ENCODE assay signal across 14 cellular contexts in the genomic region with DNA sequence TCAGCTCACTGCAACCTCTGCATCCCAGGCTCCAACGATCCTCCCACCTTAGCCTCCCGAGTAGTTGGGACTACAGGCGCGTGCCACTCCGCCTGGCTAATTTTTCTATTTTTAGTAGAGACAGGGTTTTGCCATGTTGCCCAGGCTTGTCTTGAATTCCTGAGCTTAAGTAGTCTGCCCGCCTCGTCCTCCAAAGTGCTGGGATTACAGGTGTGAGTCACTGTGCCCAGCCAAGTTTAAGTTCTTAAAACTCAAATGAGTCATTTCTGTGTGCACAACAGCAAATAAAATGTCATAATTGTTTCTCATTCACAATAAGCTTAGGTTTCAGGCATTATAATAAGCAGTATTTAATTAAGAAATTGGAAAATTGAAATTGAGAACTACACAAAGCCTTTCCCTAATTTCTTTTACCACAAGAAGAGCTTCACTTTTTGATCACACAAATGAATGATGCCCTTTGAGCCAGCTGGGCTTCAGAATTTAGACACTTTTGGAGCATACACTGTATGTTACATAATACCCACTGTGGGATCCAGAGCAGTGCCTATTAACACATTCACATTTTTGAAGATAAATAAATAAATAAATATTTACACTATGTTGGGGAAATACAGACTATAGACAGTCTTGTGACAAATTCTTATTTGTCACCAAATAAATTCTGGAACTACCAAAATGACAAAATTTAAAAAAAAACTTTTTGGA. TPM values are rescaled to one million over a fixed set of nuclear protein-coding genes. Genes with fewer than 3 reads are reported as not detected.
DNase-seq lines count a peak whose midpoint lies in the region; ATAC-seq and TF ChIP-seq lines count a peak whose summit lies in the region.
"Had no signal": no experiment of that assay in that cellular context is flagged by ENCODE, and none has a peak within 500 bp of the region (broad histone marks: within the 10 kb centered on the region; RNA-seq: fewer than 3 reads in every experiment).

No MANE protein-coding gene starts in this region.

- intact Hi-C loops in CD8-positive, alpha-beta T cell (cut with DNase I, micrococcal nuclease): loop anchor here in 1 of 2 experiments (10.0 kb wide), 2 partner anchors 595 to 1055 kb away; a partner anchor contains a TSS

- H3K27me3 ChIP-seq in lung (ENCODE audit: control insufficient read depth, insufficient read depth): no peaks in the 10 kb centered on the region
- H3K27me3 ChIP-seq in CD8-positive, alpha-beta T cell (ENCODE audit: insufficient read depth, low read length): no peaks in the 10 kb centered on the region

- no peaks in the 10 kb centered on the region for H3K36me3 ChIP-seq in lung (ENCODE audit: control insufficient read depth in 2 of 2, insufficient read depth in 2 of 2, low read length in 2 of 2)
- H3K36me3 ChIP-seq in CD8-positive, alpha-beta T cell (ENCODE audit: insufficient read depth, low read length): no peaks in the 10 kb centered on the region

- WGBS in lung, 2 donors: 70 to 87% methylated on average over 7 of the region's 7 CpGs

- no peaks in the 10 kb centered on the region for H3K4me1 Mint-ChIP-seq in CD8-positive, alpha-beta T cell (ENCODE audit: low read depth)
- H3K4me1 Mint-ChIP-seq: naive B cell; stimulated activated naive CD8-positive, alpha-beta T cell treated with anti-CD3 and anti-CD28 coated beads, Interleukin-15, amount 100 ng/mL, for 72 hours had no signal

- TF ChIP-seq CTCF in choroid plexus epithelial cell (conservative IDR thresholded peaks at IDR 0.05; ENCODE audit: low read depth, low read length) (no peak), lung (IDR thresholded peaks at IDR 0.05; ENCODE audit: control extremely low read depth, extremely low read depth) (no peak)
- no peak for TF ChIP-seq CTCF in CD8-positive, alpha-beta T cell (IDR thresholded peaks at IDR 0.05)

- no peaks in the 10 kb centered on the region for H3K9me3 ChIP-seq in lung (ENCODE audit: control insufficient read depth in 2 of 2, insufficient read depth in 1 of 2, low read length in 1 of 2)
- no peaks in the 10 kb centered on the region for H3K9me3 ChIP-seq in CD8-positive, alpha-beta T cell (ENCODE audit: low read length)

- ATAC-seq in lung (ENCODE audit: insufficient read depth, low FRiP score): peak; percentile 63
- ATAC-seq in GM21447 (IDR thresholded peaks at IDR 0.05; ENCODE audit: unreplicated experiment): no peak
- ATAC-seq in GM18867 (IDR thresholded peaks at IDR 0.05; ENCODE audit: unreplicated experiment): no peak
- ATAC-seq in CD8-positive, alpha-beta T cell: no peak
- ATAC-seq: stimulated activated naive CD8-positive, alpha-beta T cell treated with anti-CD3 and anti-CD28 coated beads, Interleukin-15, amount 100 ng/mL, for 72 hours had no signal

- H3K4me3 ChIP-seq in choroid plexus epithelial cell (ENCODE audit: low read depth, low read length) (no peak overlapping the region), lung (no peak overlapping the region)
- no peak overlapping the region for H3K4me3 ChIP-seq in CD8-positive, alpha-beta T cell (ENCODE audit: low read depth, low read length)

- DNase-seq in DMS79 (lab: John Stamatoyannopoulos, UW) (peak; percentile 34), NCI-H2196 treated with DMSO at 0.1 percent for 48 hours (lab: John Stamatoyannopoulos, UW; ENCODE audit: unreplicated experiment) (peak; percentile 25), choroid plexus epithelial cell (ENCODE audit: low read depth) (peak; percentile 51), lung (ENCODE audit: low spot score) (peak; percentile 68)
- DNase-seq in stimulated activated CD4-positive, alpha-beta T cell treated with anti-CD3 and anti-CD28 coated beads, Interleukin-4, amount 100 ng/mL, for 1 hour: no peak
- no peak for DNase-seq in CD8-positive, alpha-beta T cell
- DNase-seq: activated T-cell treated with anti-CD3 and anti-CD28 coated beads, Interleukin-2, amount 50 U/mL, for 24 hours; cerebellar nuclear complex; MM.1S; naive B cell; stimulated activated CD4-positive, alpha-beta T cell treated with anti-CD3 and anti-CD28 coated beads, Interleukin-15, amount 100 ng/mL, for 24 hours; stimulated activated naive CD8-positive, alpha-beta T cell treated with anti-CD3 and anti-CD28 coated beads, Interleukin-15, amount 100 ng/mL, for 72 hours had no signal

- CTCF ChIA-PET in CD8-positive, alpha-beta T cell (lab: Charles Lee): interaction anchor here (1.0 kb wide), 1 partner anchor 50 kb away, joined by 3 read pairs; no protein-coding TSS in a partner anchor

- H3K9me3 Mint-ChIP-seq in CD8-positive, alpha-beta T cell: no peaks in the 10 kb centered on the region
- H3K9me3 Mint-ChIP-seq: activated T-cell treated with anti-CD3 and anti-CD28 coated beads, Interleukin-2, amount 50 U/mL, for 24 hours; naive B cell; stimulated activated naive CD8-positive, alpha-beta T cell treated with anti-CD3 and anti-CD28 coated beads, Interleukin-15, amount 100 ng/mL, for 72 hours had no signal

- H3K4me3 Mint-ChIP-seq in CD8-positive, alpha-beta T cell: no peak overlapping the region
- H3K4me3 Mint-ChIP-seq: activated T-cell treated with anti-CD3 and anti-CD28 coated beads, Interleukin-2, amount 50 U/mL, for 24 hours; naive B cell; stimulated activated naive CD8-positive, alpha-beta T cell treated with anti-CD3 and anti-CD28 coated beads, Interleukin-15, amount 100 ng/mL, for 72 hours had no signal

- no peak overlapping the region for H3K27ac Mint-ChIP-seq in CD8-positive, alpha-beta T cell
- H3K27ac Mint-ChIP-seq: activated T-cell treated with anti-CD3 and anti-CD28 coated beads, Interleukin-2, amount 50 U/mL, for 24 hours; naive B cell; stimulated activated naive CD8-positive, alpha-beta T cell treated with anti-CD3 and anti-CD28 coated beads, Interleukin-15, amount 100 ng/mL, for 72 hours had no signal

- H3K27me3 Mint-ChIP-seq in CD8-positive, alpha-beta T cell (ENCODE audit: low read depth): no peaks in the 10 kb centered on the region
- H3K27me3 Mint-ChIP-seq: activated T-cell treated with anti-CD3 and anti-CD28 coated beads, Interleukin-2, amount 50 U/mL, for 24 hours had no signal

- POLR2A ChIA-PET in CD8-positive, alpha-beta T cell (lab: Charles Lee): interaction anchor here (1.9 kb wide), 1 partner anchor 8 kb away, joined by 8 read pairs; a partner anchor contains a TSS

- no peaks in the 10 kb centered on the region for H3K36me3 Mint-ChIP-seq in CD8-positive, alpha-beta T cell
- H3K36me3 Mint-ChIP-seq: naive B cell had no signal

- no peaks in the 10 kb centered on the region for H3K4me1 ChIP-seq in lung (ENCODE audit: control insufficient read depth in 2 of 2, insufficient read depth in 2 of 2, low read length in 2 of 2)
- no peaks in the 10 kb centered on the region for H3K4me1 ChIP-seq in CD8-positive, alpha-beta T cell (ENCODE audit: insufficient read depth, low read length)

- H3K27ac ChIP-seq in lung (ENCODE audit: low read depth in 1 of 2, low read length in 1 of 2): no peak overlapping the region
- H3K27ac ChIP-seq in CD8-positive, alpha-beta T cell (ENCODE audit: low read depth, low read length): no peak overlapping the region

RNA-seq across cellular contexts. Expression of a gene that starts 8.6 kb away (rescaled TPM):
- 10 to 100 TPM; 33.6 to 52.0 TPM for total RNA-seq in lung
- polyA plus RNA-seq in lung: 10 to 100 TPM; 17.9 to 34.4 TPM
- 10 to 100 TPM; 14.4 to 17.3 TPM for total RNA-seq in CD8-positive, alpha-beta T cell

RNA-seq across cellular contexts. Expression of a gene that starts 50.5 kb away (rescaled TPM):
- total RNA-seq in lung: under 1 TPM; 0.20 to 0.71 TPM
- polyA plus RNA-seq in lung: under 1 TPM; 0.05 to 0.24 TPM
- not detected for total RNA-seq in CD8-positive, alpha-beta T cell

Comparison
In these comparisons a context has a peak if more than half of its experiments do, and no peak if none do; other contexts are left out.
1. DNase-seq: peak in DMS79 (single experiment), NCI-H2196 treated with DMSO at 0.1 percent for 48 hours (single experiment), choroid plexus epithelial cell (single experiment) and lung (single experiment); none in stimulated activated CD4-positive, alpha-beta T cell treated with anti-CD3 and anti-CD28 coated beads, Interleukin-4, amount 100 ng/mL, for 1 hour (single experiment) and CD8-positive, alpha-beta T cell (0 of 7).